ENCODE assay signal across 36 cellular contexts in genomic region chr12:48482198-48482597, GRCh38. TPM values are rescaled to one million over a fixed set of nuclear protein-coding genes. Genes with fewer than 3 reads are reported as not detected.
"Had no signal": no experiment of that assay in that cellular context is flagged by ENCODE, and none has a peak within 500 bp of the region (broad histone marks: within the 10 kb centered on the region; RNA-seq: fewer than 3 reads in every experiment).

Gene C12orf54 (plus strand): TSS chr12:48482498. CDS start chr12:48483297, 799 bp downstream.

- H3K27me3 ChIP-seq: adrenal gland, body of pancreas, brain microvascular endothelial cell, breast epithelium had no signal

- H3K4me3 Mint-ChIP-seq: activated B cell treated with CpG ODN at 0.5 μM for 24 hours; activated CD4-positive, alpha-beta memory T cell treated with anti-CD3 and anti-CD28 coated beads for 36 hours; activated CD4-positive, alpha-beta T cell treated with anti-CD3 and anti-CD28 coated beads, Interleukin-2, amount 10 ng/mL, durations not matched to agents 24 days and 14 days; activated CD8-positive, alpha-beta T cell treated with anti-CD3 and anti-CD28 coated beads for 36 hours; activated naive CD4-positive, alpha-beta T cell treated with anti-CD3 and anti-CD28 coated beads for 36 hours; activated naive CD8-positive, alpha-beta T cell treated with anti-CD3 and anti-CD28 coated beads for 36 hours; activated T-cell treated with anti-CD3 and anti-CD28 coated beads, Interleukin-2, amount 50 U/mL, for 4 hours; activated T-cell treated with anti-CD3 and anti-CD28 coated beads, Interleukin-2, amount 50 U/mL, for 72 hours; activated T-helper 1 cell treated with anti-CD3 and anti-CD28 coated beads, Interleukin-12 subunit alpha, Interleukin-12 subunit beta, Interleukin-2, Interleukin-4 antibody, amounts not matched to agents 30 ng/mL and 10 ng/mL and 1 ng/mL, durations not matched to agents 14 hours and 24 hours and 36 hours; activated T-helper 17 cell treated with anti-CD3 and anti-CD28 coated beads, Interleukin-2, amount 50 U/mL, for 72 hours; T-helper 1 cell treated with Interleukin-12 subunit alpha and Interleukin-12 subunit beta and Interleukin-4 antibody, amounts not matched to agents 30 μg/mL and 1 μg/mL, for 36 hours had no signal

- DNase-seq: activated B cell treated with CpG ODN at 0.5 μM for 24 hours; activated CD4-positive, alpha-beta memory T cell treated with anti-CD3 and anti-CD28 coated beads for 36 hours; activated CD4-positive, alpha-beta T cell treated with anti-CD3 and anti-CD28 coated beads for 4 hours; activated CD4-positive, alpha-beta T cell treated with anti-CD3 and anti-CD28 coated beads, Interleukin-2, amount 10 ng/mL, durations not matched to agents 24 days and 14 days; activated CD4-positive, alpha-beta T cell treated with anti-CD3 and anti-CD28 coated beads, Interleukin-2, amount 50 U/mL, for 1 hour; activated CD4-positive, alpha-beta T cell treated with anti-CD3 and anti-CD28 coated beads, Interleukin-2, amount 50 U/mL, for 4 hours; activated CD4-positive, CD25-positive, alpha-beta regulatory T cell treated with anti-CD3 and anti-CD28 coated beads, Interleukin-2, amount 50 U/mL, for 72 hours; activated CD8-positive, alpha-beta memory T cell treated with anti-CD3 and anti-CD28 coated beads, Interleukin-2, amount 50 U/mL, for 4 hours; activated CD8-positive, alpha-beta T cell treated with anti-CD3 and anti-CD28 coated beads for 36 hours; activated effector memory CD4-positive, alpha-beta T cell treated with anti-CD3 and anti-CD28 coated beads, Interleukin-2, amount 50 U/mL, for 16 hours; activated gamma-delta T cell treated with Interleukin-2 at 50 U/mL for 16 hours; activated naive CD4-positive, alpha-beta T cell; activated naive CD4-positive, alpha-beta T cell treated with anti-CD3 and anti-CD28 coated beads for 36 hours; activated naive CD8-positive, alpha-beta T cell treated with anti-CD3 and anti-CD28 coated beads for 36 hours; activated T-cell treated with anti-CD3 and anti-CD28 coated beads for 4 hours; activated T-cell treated with anti-CD3 and anti-CD28 coated beads, Interleukin-2, amount 50 U/mL, for 1 hour; activated T-cell treated with anti-CD3 and anti-CD28 coated beads, Interleukin-2, amount 50 U/mL, for 4 hours; activated T-cell treated with anti-CD3 and anti-CD28 coated beads, Interleukin-2, amount 50 U/mL, for 72 hours; adrenal gland; amniotic stem cell; aorta; body of pancreas; brain microvascular endothelial cell; central memory CD4-positive, alpha-beta T cell; T-helper 1 cell; T-helper 9 cell had no signal

- H3K27me3 Mint-ChIP-seq: activated naive CD8-positive, alpha-beta T cell treated with anti-CD3 and anti-CD28 coated beads for 36 hours had no signal

- H3K9me3 ChIP-seq: adrenal gland, body of pancreas, breast epithelium had no signal

- H3K36me3 Mint-ChIP-seq: activated CD4-positive, alpha-beta memory T cell treated with anti-CD3 and anti-CD28 coated beads for 36 hours; activated naive CD4-positive, alpha-beta T cell treated with anti-CD3 and anti-CD28 coated beads, Interleukin-2, amount 50 U/mL, for 72 hours; activated naive CD8-positive, alpha-beta T cell treated with anti-CD3 and anti-CD28 coated beads for 36 hours had no signal

- H3K4me1 ChIP-seq: adrenal gland, body of pancreas, breast epithelium had no signal

- H3K27ac Mint-ChIP-seq: activated B cell treated with CpG ODN at 0.5 μM for 24 hours; activated CD4-positive, alpha-beta memory T cell treated with anti-CD3 and anti-CD28 coated beads for 36 hours; activated CD4-positive, alpha-beta T cell treated with anti-CD3 and anti-CD28 coated beads, Interleukin-2, amount 10 ng/mL, durations not matched to agents 24 days and 14 days; activated CD8-positive, alpha-beta T cell treated with anti-CD3 and anti-CD28 coated beads for 36 hours; activated naive CD4-positive, alpha-beta T cell treated with anti-CD3 and anti-CD28 coated beads for 36 hours; activated naive CD4-positive, alpha-beta T cell treated with anti-CD3 and anti-CD28 coated beads, Interleukin-2, amount 50 U/mL, for 72 hours; activated naive CD8-positive, alpha-beta T cell treated with anti-CD3 and anti-CD28 coated beads for 36 hours; activated T-cell treated with anti-CD3 and anti-CD28 coated beads, Interleukin-2, amount 50 U/mL, for 72 hours; activated T-helper 1 cell treated with anti-CD3 and anti-CD28 coated beads, Interleukin-12 subunit alpha, Interleukin-12 subunit beta, Interleukin-2, Interleukin-4 antibody, amounts not matched to agents 30 ng/mL and 10 ng/mL and 1 ng/mL, durations not matched to agents 14 hours and 24 hours and 36 hours; activated T-helper 17 cell treated with anti-CD3 and anti-CD28 coated beads, Interleukin-2, amount 50 U/mL, for 72 hours; T-helper 1 cell treated with Interleukin-12 subunit alpha and Interleukin-12 subunit beta and Interleukin-4 antibody, amounts not matched to agents 30 μg/mL and 1 μg/mL, for 36 hours had no signal

- H3K4me3 ChIP-seq: adrenal gland, body of pancreas, breast epithelium had no signal

- H3K4me1 Mint-ChIP-seq: activated B cell treated with CpG ODN at 0.5 μM for 24 hours; activated CD4-positive, alpha-beta T cell treated with anti-CD3 and anti-CD28 coated beads, Interleukin-2, amount 10 ng/mL, durations not matched to agents 24 days and 14 days; activated T-helper 17 cell treated with anti-CD3 and anti-CD28 coated beads, Interleukin-2, amount 50 U/mL, for 72 hours had no signal

- H3K27ac ChIP-seq: adrenal gland, body of pancreas, brain microvascular endothelial cell, breast epithelium, VCaP had no signal

- H3K36me3 ChIP-seq: adrenal gland, brain microvascular endothelial cell, breast epithelium had no signal

- H3K9me3 Mint-ChIP-seq: activated T-cell treated with anti-CD3 and anti-CD28 coated beads, Interleukin-2, amount 50 U/mL, for 72 hours; activated T-helper 17 cell treated with anti-CD3 and anti-CD28 coated beads, Interleukin-2, amount 50 U/mL, for 72 hours had no signal

RNA-seq across cellular contexts. Expression of gene C12orf54, which starts in this region (rescaled TPM):
- total RNA-seq: activated B cell treated with CpG ODN at 0.5 μM for 24 hours; activated CD4-positive, alpha-beta memory T cell treated with anti-CD3 and anti-CD28 coated beads for 36 hours; activated CD4-positive, alpha-beta T cell treated with anti-CD3 and anti-CD28 coated beads, Interleukin-2, amount 10 ng/mL, durations not matched to agents 24 days and 14 days; activated CD8-positive, alpha-beta memory T cell treated with anti-CD3 and anti-CD28 coated beads for 36 hours; activated CD8-positive, alpha-beta T cell treated with anti-CD3 and anti-CD28 coated beads for 36 hours; activated naive CD4-positive, alpha-beta T cell treated with anti-CD3 and anti-CD28 coated beads for 36 hours; activated naive CD4-positive, alpha-beta T cell treated with anti-CD3 and anti-CD28 coated beads, Interleukin-2, amount 50 U/mL, for 72 hours; activated naive CD8-positive, alpha-beta T cell treated with anti-CD3 and anti-CD28 coated beads for 36 hours; activated T-cell treated with anti-CD3 and anti-CD28 coated beads, Interleukin-2, amount 50 U/mL, for 4 hours; activated T-helper 1 cell treated with anti-CD3 and anti-CD28 coated beads, Interleukin-12 subunit alpha, Interleukin-12 subunit beta, Interleukin-2, Interleukin-4 antibody, amounts not matched to agents 30 ng/mL and 10 ng/mL and 1 ng/mL, durations not matched to agents 14 hours and 24 hours and 36 hours; activated T-helper 17 cell treated with anti-CD3 and anti-CD28 coated beads, Interleukin-2, amount 50 U/mL, for 72 hours; body of pancreas; cardiac septum; cerebellum; T-helper 2 cell treated with Interferon-gamma antibody and Interleukin-4, amounts not matched to agents 100 ng/mL and 5 ng/mL, for 36 hours had no signal
